ENCODE assay signal across 7 cellular contexts in the genomic region with DNA sequence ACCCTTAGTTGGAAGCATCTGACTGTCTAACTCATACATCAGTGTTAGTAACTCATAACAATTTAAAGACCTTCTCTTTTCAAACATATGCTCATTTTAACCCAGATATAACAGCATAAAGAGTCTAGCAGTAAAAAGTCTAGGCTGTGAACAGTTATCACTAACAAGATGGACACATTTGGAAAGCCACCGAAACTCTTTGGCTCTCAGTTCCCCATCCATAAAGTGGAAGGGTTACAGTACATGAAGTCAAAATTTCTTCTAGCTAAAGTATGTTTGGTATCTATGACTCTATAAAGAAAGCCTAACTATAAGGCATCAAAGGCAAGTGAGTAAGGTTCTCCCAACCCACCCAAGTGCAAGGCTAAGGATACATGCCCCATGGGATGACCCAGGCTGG.
DNase-seq lines count a peak whose midpoint lies in the region; ATAC-seq lines count a peak whose summit lies in the region.
"Not testable (repeated sequence)": the region's sequence is repeated elsewhere in the genome, so short reads cannot be mapped to it uniquely, and the experiment has no call there.

No MANE protein-coding gene starts in this region.

- peak; percentile 75 for DNase-seq in MV-4-11 (lab: John Stamatoyannopoulos, UW)

- H3K4me3 Mint-ChIP-seq in stimulated activated memory B cell treated with anti-CD40 and anti-IgM and Interleukin-4, amounts not matched to agents 10 μg/mL and 1 μg/mL and 100 μg/mL, for 72 hours: not testable (repeated sequence)

- H3K36me3 Mint-ChIP-seq in stimulated activated memory B cell treated with anti-CD40 and anti-IgM and Interleukin-4, amounts not matched to agents 10 μg/mL and 1 μg/mL and 100 μg/mL, for 72 hours: not testable (repeated sequence)

- H3K27me3 Mint-ChIP-seq in stimulated activated memory B cell treated with anti-CD40 and anti-IgM and Interleukin-4, amounts not matched to agents 10 μg/mL and 1 μg/mL and 100 μg/mL, for 72 hours: not testable (repeated sequence)

- not testable (repeated sequence) for H3K9me3 Mint-ChIP-seq in stimulated activated memory B cell treated with anti-CD40 and anti-IgM and Interleukin-4, amounts not matched to agents 10 μg/mL and 1 μg/mL and 100 μg/mL, for 72 hours

- H3K27ac Mint-ChIP-seq in stimulated activated memory B cell treated with anti-CD40 and anti-IgM and Interleukin-4, amounts not matched to agents 10 μg/mL and 1 μg/mL and 100 μg/mL, for 72 hours: not testable (repeated sequence)

- peaks cover 11% of the 10 kb centered on the region for H3K4me1 Mint-ChIP-seq in stimulated activated memory B cell treated with anti-CD40 and anti-IgM and Interleukin-4, amounts not matched to agents 10 μg/mL and 1 μg/mL and 100 μg/mL, for 72 hours

- peak; percentile 43 for ATAC-seq in GM18870 (IDR thresholded peaks at IDR 0.05; ENCODE audit: unreplicated experiment)
- ATAC-seq in GM19438 (IDR thresholded peaks at IDR 0.05; ENCODE audit: low read depth, unreplicated experiment): peak; percentile 53
- peak; percentile 43 for ATAC-seq in GM21529 (IDR thresholded peaks at IDR 0.05; ENCODE audit: unreplicated experiment)
- peak; percentile 64 for ATAC-seq in HG02852 (IDR thresholded peaks at IDR 0.05; ENCODE audit: unreplicated experiment)
- ATAC-seq in HG03354 (IDR thresholded peaks at IDR 0.05; ENCODE audit: poor library complexity, severe bottlenecking, unreplicated experiment): peak; percentile 53
- ATAC-seq in stimulated activated memory B cell treated with anti-CD40 and anti-IgM and Interleukin-4, amounts not matched to agents 10 μg/mL and 1 μg/mL and 100 μg/mL, for 72 hours: peak; percentile 53

Comparison
In these comparisons a context has a peak if more than half of its experiments do, and no peak if none do; other contexts are left out.
1. Peak in every context shown above with its lines: DNase-seq and ATAC-seq.